1 cellular context compared by ENCODE assay signal in the genomic region with DNA sequence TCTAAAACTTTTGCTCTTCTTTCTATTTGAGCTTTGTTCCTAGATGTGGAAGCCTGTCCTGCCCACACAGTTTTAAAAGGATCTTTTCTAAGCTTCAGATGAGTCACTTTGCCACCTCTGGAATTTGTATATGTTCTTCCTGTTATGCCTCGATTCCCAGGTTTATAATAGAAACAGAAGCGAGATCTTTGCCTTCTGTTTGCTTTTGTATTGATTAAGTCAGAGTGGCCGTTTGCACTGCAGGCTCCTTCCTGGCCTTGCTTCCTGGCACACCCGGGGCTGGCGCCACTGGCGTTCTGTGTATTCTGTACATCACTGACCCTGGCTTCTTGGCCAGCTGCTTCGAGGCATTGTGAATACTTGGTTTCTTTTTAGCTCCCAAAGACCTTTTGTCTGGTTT.
TF ChIP-seq lines count a peak whose summit lies in the region.

No MANE protein-coding gene starts in this region.

TF ChIP-seq in GM23338, 12 proteins besides CTCF, POLR2A, EP300 and RAD21 (continued from another document):
- TF ChIP-seq ZNF462 (CRISPR knock-in tag; IDR thresholded peaks at IDR 0.05) (no peak), EZH2phosphoT487 (IDR thresholded peaks at IDR 0.05; ENCODE audit: unreplicated experiment) (no peak), EZH2 (IDR thresholded peaks at IDR 0.05; ENCODE audit: low read depth, unreplicated experiment) (no peak), STAT1 (IDR thresholded peaks at IDR 0.05; ENCODE audit: unreplicated experiment) (no peak), CREB1 (CRISPR knock-in tag; IDR thresholded peaks at IDR 0.05; ENCODE audit: low read depth) (no peak), ZNF114 (CRISPR knock-in tag; IDR thresholded peaks at IDR 0.05) (no peak), ZNF331 (CRISPR knock-in tag; IDR thresholded peaks at IDR 0.05; ENCODE audit: low read depth) (no peak), JUNB (IDR thresholded peaks at IDR 0.05; ENCODE audit: unreplicated experiment) (no peak), POLR2AphosphoS5 (IDR thresholded peaks at IDR 0.05; ENCODE audit: low read depth) (no peak), NANOG (IDR thresholded peaks at IDR 0.05; ENCODE audit: borderline replicate concordance) (no peak)
- TF ChIP-seq, protein P1, sequence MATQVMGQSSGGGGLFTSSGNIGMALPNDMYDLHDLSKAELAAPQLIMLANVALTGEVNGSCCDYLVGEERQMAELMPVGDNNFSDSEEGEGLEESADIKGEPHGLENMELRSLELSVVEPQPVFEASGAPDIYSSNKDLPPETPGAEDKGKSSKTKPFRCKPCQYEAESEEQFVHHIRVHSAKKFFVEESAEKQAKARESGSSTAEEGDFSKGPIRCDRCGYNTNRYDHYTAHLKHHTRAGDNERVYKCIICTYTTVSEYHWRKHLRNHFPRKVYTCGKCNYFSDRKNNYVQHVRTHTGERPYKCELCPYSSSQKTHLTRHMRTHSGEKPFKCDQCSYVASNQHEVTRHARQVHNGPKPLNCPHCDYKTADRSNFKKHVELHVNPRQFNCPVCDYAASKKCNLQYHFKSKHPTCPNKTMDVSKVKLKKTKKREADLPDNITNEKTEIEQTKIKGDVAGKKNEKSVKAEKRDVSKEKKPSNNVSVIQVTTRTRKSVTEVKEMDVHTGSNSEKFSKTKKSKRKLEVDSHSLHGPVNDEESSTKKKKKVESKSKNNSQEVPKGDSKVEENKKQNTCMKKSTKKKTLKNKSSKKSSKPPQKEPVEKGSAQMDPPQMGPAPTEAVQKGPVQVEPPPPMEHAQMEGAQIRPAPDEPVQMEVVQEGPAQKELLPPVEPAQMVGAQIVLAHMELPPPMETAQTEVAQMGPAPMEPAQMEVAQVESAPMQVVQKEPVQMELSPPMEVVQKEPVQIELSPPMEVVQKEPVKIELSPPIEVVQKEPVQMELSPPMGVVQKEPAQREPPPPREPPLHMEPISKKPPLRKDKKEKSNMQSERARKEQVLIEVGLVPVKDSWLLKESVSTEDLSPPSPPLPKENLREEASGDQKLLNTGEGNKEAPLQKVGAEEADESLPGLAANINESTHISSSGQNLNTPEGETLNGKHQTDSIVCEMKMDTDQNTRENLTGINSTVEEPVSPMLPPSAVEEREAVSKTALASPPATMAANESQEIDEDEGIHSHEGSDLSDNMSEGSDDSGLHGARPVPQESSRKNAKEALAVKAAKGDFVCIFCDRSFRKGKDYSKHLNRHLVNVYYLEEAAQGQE (IDR thresholded peaks at IDR 0.05; ENCODE audit: unreplicated experiment), result no peak
